In genomic region chrX:23841847-23842522, GRCh38 we compare ENCODE assay signal across 11 cellular contexts.
"Had no signal": no experiment of that assay in that cellular context is flagged by ENCODE, and none has a peak within 500 bp of the region (broad histone marks: within the 10 kb centered on the region; RNA-seq: fewer than 3 reads in every experiment).

No MANE protein-coding gene starts in this region.

- H3K36me3 Mint-ChIP-seq: stimulated activated effector memory CD8-positive, alpha-beta T cell treated with anti-CD3 and anti-CD28 coated beads, Interleukin-12 subunit alpha, Interleukin-12 subunit beta, amount 100 ng/mL, for 72 hours had no signal

- H3K9me3 Mint-ChIP-seq: activated naive CD4-positive, alpha-beta T cell treated with anti-CD3 and anti-CD28 coated beads, Interleukin-2, amount 10 ng/mL, durations not matched to agents 7 days and 5 days; naive thymus-derived CD4-positive, alpha-beta T cell; stimulated activated effector memory CD8-positive, alpha-beta T cell treated with anti-CD3 and anti-CD28 coated beads, Interleukin-12 subunit alpha, Interleukin-12 subunit beta, amount 100 ng/mL, for 72 hours had no signal

- ATAC-seq: activated CD4-positive, CD25-positive, alpha-beta regulatory T cell treated with anti-CD3 and anti-CD28 coated beads, Interleukin-2, amount 50 U/mL, for 24 hours; naive thymus-derived CD4-positive, alpha-beta T cell; stimulated activated effector memory CD8-positive, alpha-beta T cell treated with anti-CD3 and anti-CD28 coated beads, Interleukin-12 subunit alpha, Interleukin-12 subunit beta, amount 100 ng/mL, for 72 hours had no signal

- H3K4me1 Mint-ChIP-seq: activated naive CD4-positive, alpha-beta T cell treated with anti-CD3 and anti-CD28 coated beads, Interleukin-2, amount 10 ng/mL, durations not matched to agents 7 days and 5 days; naive thymus-derived CD4-positive, alpha-beta T cell; stimulated activated effector memory CD8-positive, alpha-beta T cell treated with anti-CD3 and anti-CD28 coated beads, Interleukin-12 subunit alpha, Interleukin-12 subunit beta, amount 100 ng/mL, for 72 hours had no signal

- H3K27me3 Mint-ChIP-seq: activated naive CD4-positive, alpha-beta T cell treated with anti-CD3 and anti-CD28 coated beads, Interleukin-2, amount 10 ng/mL, durations not matched to agents 7 days and 5 days; naive thymus-derived CD4-positive, alpha-beta T cell had no signal

- H3K27ac ChIP-seq: ascending aorta, dorsolateral prefrontal cortex, left ventricle myocardium inferior, thoracic aorta had no signal

- H3K9me3 ChIP-seq: ascending aorta, left ventricle myocardium inferior, thoracic aorta had no signal

- H3K27ac Mint-ChIP-seq: activated naive CD4-positive, alpha-beta T cell treated with anti-CD3 and anti-CD28 coated beads, Interleukin-2, amount 10 ng/mL, durations not matched to agents 7 days and 5 days; naive thymus-derived CD4-positive, alpha-beta T cell; stimulated activated effector memory CD8-positive, alpha-beta T cell treated with anti-CD3 and anti-CD28 coated beads, Interleukin-12 subunit alpha, Interleukin-12 subunit beta, amount 100 ng/mL, for 72 hours had no signal

- H3K4me1 ChIP-seq: ascending aorta had no signal

- H3K4me3 Mint-ChIP-seq: activated naive CD4-positive, alpha-beta T cell treated with anti-CD3 and anti-CD28 coated beads, Interleukin-2, amount 10 ng/mL, durations not matched to agents 7 days and 5 days; naive thymus-derived CD4-positive, alpha-beta T cell; stimulated activated effector memory CD8-positive, alpha-beta T cell treated with anti-CD3 and anti-CD28 coated beads, Interleukin-12 subunit alpha, Interleukin-12 subunit beta, amount 100 ng/mL, for 72 hours had no signal

- H3K27me3 ChIP-seq: ascending aorta had no signal

- H3K36me3 ChIP-seq: ascending aorta, left ventricle myocardium inferior, thoracic aorta had no signal

- FAIRE-seq: bronchial epithelial cell, urothelium cell line had no signal

- DNase-seq: activated naive CD4-positive, alpha-beta T cell treated with anti-CD3 and anti-CD28 coated beads, Interleukin-2, amount 10 ng/mL, durations not matched to agents 7 days and 5 days; dorsolateral prefrontal cortex; left ventricle myocardium inferior; naive thymus-derived CD4-positive, alpha-beta T cell; retina had no signal

- H3K4me3 ChIP-seq: ascending aorta, dorsolateral prefrontal cortex, left ventricle myocardium inferior, thoracic aorta had no signal
